In the genomic region with DNA sequence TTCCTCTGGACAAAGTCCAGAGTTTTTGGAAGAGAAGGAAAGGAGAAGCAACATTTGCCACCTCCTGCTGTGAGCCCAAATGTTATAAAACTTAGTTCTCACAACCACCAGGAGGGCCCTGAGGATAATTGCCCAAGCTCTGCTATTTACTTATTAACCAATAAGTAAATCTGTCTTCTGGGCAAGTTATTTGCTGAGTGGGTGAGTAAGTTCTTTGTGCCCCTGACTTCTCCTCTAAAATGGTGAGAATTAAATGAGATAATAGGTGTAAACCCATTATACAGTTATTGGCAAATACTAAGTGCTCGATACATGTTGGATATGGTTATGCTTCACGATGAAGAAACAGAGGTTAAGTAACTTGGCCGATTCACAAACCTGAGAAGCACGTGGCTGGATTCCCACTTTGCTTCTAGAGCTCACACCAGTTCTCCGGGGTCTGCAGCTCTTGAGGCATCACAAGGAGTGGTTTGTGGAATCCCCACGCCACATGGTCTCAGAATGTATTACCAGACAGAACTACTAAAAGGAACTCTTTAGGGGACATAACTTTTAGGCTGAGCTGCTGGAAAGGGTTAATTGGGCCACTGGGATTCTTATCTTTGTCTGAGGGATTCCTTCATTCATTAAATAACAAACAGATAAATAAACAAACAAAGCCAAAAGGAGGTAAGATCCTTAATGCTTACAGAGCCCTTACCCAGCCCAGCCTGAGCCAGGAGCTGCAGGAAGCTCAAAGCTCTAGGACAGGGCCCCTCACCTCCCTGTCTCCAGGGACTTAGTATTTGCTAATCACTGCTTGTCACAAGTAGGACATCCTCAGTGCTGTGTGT, we compare ENCODE assay signal across 20 cellular contexts.
DNase-seq lines count a peak whose midpoint lies in the region; ATAC-seq and TF ChIP-seq lines count a peak whose summit lies in the region.
"Had no signal": no experiment of that assay in that cellular context is flagged by ENCODE, and none has a peak within 500 bp of the region (broad histone marks: within the 10 kb centered on the region; RNA-seq: fewer than 3 reads in every experiment).

No MANE protein-coding gene starts in this region.

- H3K36me3 ChIP-seq in iPS-15b (ENCODE audit: control insufficient read depth, insufficient read depth, low read length) (no peaks in the 10 kb centered on the region), neural progenitor cell (no peaks in the 10 kb centered on the region)
- H3K36me3 ChIP-seq: ascending aorta, heart left ventricle had no signal

- H3K27me3 ChIP-seq in iPS-15b (ENCODE audit: control insufficient read depth, insufficient read depth, low read length) = peaks cover 2% of the 10 kb centered on the region
- no peaks in the 10 kb centered on the region for H3K27me3 ChIP-seq in neural progenitor cell
- H3K27me3 ChIP-seq: ascending aorta had no signal

- H2AFZ ChIP-seq in neural progenitor cell (replicated peaks) = no peak overlapping the region

- H3K4me3 Mint-ChIP-seq in neural progenitor cell = no peak overlapping the region
- no peak overlapping the region for H3K4me3 Mint-ChIP-seq in activated T-helper 1 cell treated with anti-CD3 and anti-CD28 coated beads, Interleukin-12 subunit alpha, Interleukin-12 subunit beta, Interleukin-2, Interleukin-4 antibody, amounts not matched to agents 30 ng/mL and 10 ng/mL and 1 ng/mL, durations not matched to agents 14 hours and 24 hours and 36 hours
- H3K4me3 Mint-ChIP-seq: activated B cell treated with CpG ODN at 0.5 μM for 24 hours; activated CD8-positive, alpha-beta T cell treated with anti-CD3 and anti-CD28 coated beads, Interleukin-2, amount 10 ng/mL, durations not matched to agents 7 days and 5 days; activated T-cell treated with anti-CD3 and anti-CD28 coated beads, Interleukin-2, amount 50 U/mL, for 24 hours; CD4-positive, CD25-positive, alpha-beta regulatory T cell; neural crest cell had no signal

- peak; percentile 75 for DNase-seq in ELF-1 (ENCODE audit: low read depth, low spot score)
- DNase-seq in SK-N-DZ (ENCODE audit: low spot score) = peak; percentile 98
- DNase-seq in neural progenitor cell (ENCODE audit: low spot score) = peak; percentile 45
- DNase-seq in activated T-helper 1 cell treated with anti-CD3 and anti-CD28 coated beads, Interleukin-12 subunit alpha, Interleukin-12 subunit beta, Interleukin-2, Interleukin-4 antibody, amounts not matched to agents 30 ng/mL and 10 ng/mL and 1 ng/mL, durations not matched to agents 14 hours and 24 hours and 36 hours (ENCODE audit: low spot score) = no peak
- no peak for DNase-seq in stimulated activated CD4-positive, alpha-beta T cell treated with anti-CD3 and anti-CD28 coated beads, Interleukin-4, amount 100 ng/mL, for 24 hours
- DNase-seq in NCI-H1694 (lab: John Stamatoyannopoulos, UW) = no peak
- DNase-seq: activated B cell treated with CpG ODN at 0.5 μM for 24 hours; activated CD8-positive, alpha-beta T cell treated with anti-CD3 and anti-CD28 coated beads, Interleukin-2, amount 10 ng/mL, durations not matched to agents 7 days and 5 days; activated naive CD4-positive, alpha-beta T cell treated with anti-CD3 and anti-CD28 coated beads, Interleukin-2, amount 50 U/mL, for 16 hours; activated T-cell treated with anti-CD3 and anti-CD28 coated beads, Interleukin-2, amount 50 U/mL, for 24 hours; CD4-positive, CD25-positive, alpha-beta regulatory T cell; DMS79 treated with DMSO at 0.1 percent for 48 hours; heart left ventricle; kidney glomerular epithelial cell; midbrain; NCI-H1417 treated with DMSO at 0.1 percent for 48 hours had no signal

- peak overlapping the region; percentile 44 for H3K27ac ChIP-seq in neural progenitor cell
- H3K27ac ChIP-seq: ascending aorta, heart left ventricle had no signal

- H3K27ac Mint-ChIP-seq in neural progenitor cell = peak overlapping the region; percentile 89
- no peak overlapping the region for H3K27ac Mint-ChIP-seq in activated T-helper 1 cell treated with anti-CD3 and anti-CD28 coated beads, Interleukin-12 subunit alpha, Interleukin-12 subunit beta, Interleukin-2, Interleukin-4 antibody, amounts not matched to agents 30 ng/mL and 10 ng/mL and 1 ng/mL, durations not matched to agents 14 hours and 24 hours and 36 hours
- H3K27ac Mint-ChIP-seq: activated B cell treated with CpG ODN at 0.5 μM for 24 hours; activated CD8-positive, alpha-beta T cell treated with anti-CD3 and anti-CD28 coated beads, Interleukin-2, amount 10 ng/mL, durations not matched to agents 7 days and 5 days; activated T-cell treated with anti-CD3 and anti-CD28 coated beads, Interleukin-2, amount 50 U/mL, for 24 hours; CD4-positive, CD25-positive, alpha-beta regulatory T cell had no signal

- no peak for TF ChIP-seq POLR2A in GM18505 (IDR thresholded peaks at IDR 0.05; ENCODE audit: borderline replicate concordance, extremely low read depth, insufficient read depth, insufficient read length)

- peaks cover 4% of the 10 kb centered on the region for H3K9me3 Mint-ChIP-seq in neural progenitor cell
- no peaks in the 10 kb centered on the region for H3K9me3 Mint-ChIP-seq in activated T-helper 1 cell treated with anti-CD3 and anti-CD28 coated beads, Interleukin-12 subunit alpha, Interleukin-12 subunit beta, Interleukin-2, Interleukin-4 antibody, amounts not matched to agents 30 ng/mL and 10 ng/mL and 1 ng/mL, durations not matched to agents 14 hours and 24 hours and 36 hours
- H3K9me3 Mint-ChIP-seq: activated B cell treated with CpG ODN at 0.5 μM for 24 hours; activated T-cell treated with anti-CD3 and anti-CD28 coated beads, Interleukin-2, amount 50 U/mL, for 24 hours; CD4-positive, CD25-positive, alpha-beta regulatory T cell; neural crest cell had no signal

- H3K4me1 ChIP-seq in iPS-15b (ENCODE audit: control insufficient read depth, insufficient read depth, low read length) (peaks cover 47% of the 10 kb centered on the region), neural progenitor cell (peaks cover 49% of the 10 kb centered on the region)
- H3K4me1 ChIP-seq: ascending aorta, heart left ventricle had no signal

- H3K36me3 Mint-ChIP-seq in neural progenitor cell = no peaks in the 10 kb centered on the region
- no peaks in the 10 kb centered on the region for H3K36me3 Mint-ChIP-seq in activated T-helper 1 cell treated with anti-CD3 and anti-CD28 coated beads, Interleukin-12 subunit alpha, Interleukin-12 subunit beta, Interleukin-2, Interleukin-4 antibody, amounts not matched to agents 30 ng/mL and 10 ng/mL and 1 ng/mL, durations not matched to agents 14 hours and 24 hours and 36 hours (ENCODE audit: low read depth)
- H3K36me3 Mint-ChIP-seq: CD4-positive, CD25-positive, alpha-beta regulatory T cell had no signal

- H3K9ac ChIP-seq in iPS-15b (ENCODE audit: low read depth, low read length) (peak overlapping the region; percentile 74), neural progenitor cell (no peak overlapping the region)

- peak overlapping the region; percentile 75 for H3K4me2 ChIP-seq in neural progenitor cell

- no peaks in the 10 kb centered on the region for H4K20me1 ChIP-seq in neural progenitor cell (ENCODE audit: low read depth)

- intact Hi-C loops in activated T-helper 1 cell treated with anti-CD3 and anti-CD28 coated beads, Interleukin-12 subunit alpha, Interleukin-12 subunit beta, Interleukin-2, Interleukin-4 antibody, amounts not matched to agents 30 ng/mL and 10 ng/mL and 1 ng/mL, durations not matched to agents 14 hours and 24 hours and 36 hours (cut with micrococcal nuclease) = no loop called here

- peaks cover 10% of the 10 kb centered on the region for H3K27me3 Mint-ChIP-seq in neural progenitor cell (ENCODE audit: insufficient read depth, low read depth)
- H3K27me3 Mint-ChIP-seq in activated T-helper 1 cell treated with anti-CD3 and anti-CD28 coated beads, Interleukin-12 subunit alpha, Interleukin-12 subunit beta, Interleukin-2, Interleukin-4 antibody, amounts not matched to agents 30 ng/mL and 10 ng/mL and 1 ng/mL, durations not matched to agents 14 hours and 24 hours and 36 hours (ENCODE audit: insufficient read depth) = peaks cover 2% of the 10 kb centered on the region
- H3K27me3 Mint-ChIP-seq: activated B cell treated with CpG ODN at 0.5 μM for 24 hours; activated T-cell treated with anti-CD3 and anti-CD28 coated beads, Interleukin-2, amount 50 U/mL, for 24 hours; CD4-positive, CD25-positive, alpha-beta regulatory T cell had no signal

- H3K4me1 Mint-ChIP-seq in neural progenitor cell = peaks cover 54% of the 10 kb centered on the region
- H3K4me1 Mint-ChIP-seq in activated T-helper 1 cell treated with anti-CD3 and anti-CD28 coated beads, Interleukin-12 subunit alpha, Interleukin-12 subunit beta, Interleukin-2, Interleukin-4 antibody, amounts not matched to agents 30 ng/mL and 10 ng/mL and 1 ng/mL, durations not matched to agents 14 hours and 24 hours and 36 hours (ENCODE audit: low read depth) = no peaks in the 10 kb centered on the region
- H3K4me1 Mint-ChIP-seq: activated B cell treated with CpG ODN at 0.5 μM for 24 hours; CD4-positive, CD25-positive, alpha-beta regulatory T cell had no signal

- ATAC-seq in GM18505 (IDR thresholded peaks at IDR 0.05; ENCODE audit: unreplicated experiment) = no peak
- ATAC-seq: activated CD8-positive, alpha-beta T cell treated with anti-CD3 and anti-CD28 coated beads, Interleukin-2, amount 10 ng/mL, durations not matched to agents 7 days and 5 days; heart left ventricle had no signal

- TF ChIP-seq CTCF in neural progenitor cell (IDR thresholded peaks at IDR 0.05) = no peak

- H3K9me3 ChIP-seq in iPS-15b (ENCODE audit: control insufficient read depth, insufficient read depth, low read length) = no peaks in the 10 kb centered on the region
- H3K9me3 ChIP-seq in neural progenitor cell (ENCODE audit: low read depth) = peaks cover 5% of the 10 kb centered on the region
- H3K9me3 ChIP-seq: ascending aorta, heart left ventricle had no signal

- H3K4me3 ChIP-seq in iPS-15b (ENCODE audit: low read depth, low read length) (peak overlapping the region; percentile 48), neural progenitor cell (peak overlapping the region; percentile 16)
- H3K4me3 ChIP-seq: ascending aorta, heart left ventricle had no signal

- H3F3A ChIP-seq in neural progenitor cell (ENCODE audit: low read depth) = peaks cover 54% of the 10 kb centered on the region

- no peaks in the 10 kb centered on the region for H3K79me2 ChIP-seq in neural progenitor cell (ENCODE audit: low read depth)

Comparison
In these comparisons a context has a peak if more than half of its experiments do, and no peak if none do; other contexts are left out.
1. DNase-seq: peak in ELF-1 (single experiment), SK-N-DZ (single experiment) and neural progenitor cell (single experiment); none in activated T-helper 1 cell treated with anti-CD3 and anti-CD28 coated beads, Interleukin-12 subunit alpha, Interleukin-12 subunit beta, Interleukin-2, Interleukin-4 antibody, amounts not matched to agents 30 ng/mL and 10 ng/mL and 1 ng/mL, durations not matched to agents 14 hours and 24 hours and 36 hours (single experiment), stimulated activated CD4-positive, alpha-beta T cell treated with anti-CD3 and anti-CD28 coated beads, Interleukin-4, amount 100 ng/mL, for 24 hours (single experiment) and NCI-H1694 (single experiment).